In the genomic region with DNA sequence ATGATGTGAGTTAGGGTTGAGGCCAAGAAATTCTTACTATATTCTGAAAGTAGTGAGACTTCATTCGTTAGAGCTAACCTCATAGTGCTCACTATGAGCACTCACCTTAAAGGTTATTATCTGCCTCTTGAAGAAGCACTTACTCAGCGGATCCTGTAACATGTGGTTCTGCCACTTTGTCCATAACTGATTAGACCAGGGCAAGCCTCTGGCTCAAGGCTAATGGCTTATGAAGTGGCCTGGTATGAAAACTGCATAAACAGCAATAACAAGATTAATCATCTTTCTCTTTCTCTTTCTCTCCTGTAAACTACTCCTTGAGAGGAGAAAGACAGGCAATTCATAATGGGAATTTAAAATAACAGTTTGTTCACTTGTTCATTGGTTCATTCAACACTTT, we compare ENCODE assay signal across 18 cellular contexts.
A peak's percentile ranks its signal among the peaks of the same experiment; 100 is the strongest.
DNase-seq lines count a peak whose midpoint lies in the region; ATAC-seq and TF ChIP-seq lines count a peak whose summit lies in the region.
"Had no signal": no experiment of that assay in that cellular context is flagged by ENCODE, and none has a peak within 500 bp of the region (broad histone marks: within the 10 kb centered on the region; RNA-seq: fewer than 3 reads in every experiment).

No MANE protein-coding gene starts in this region.

- H3K4me3 ChIP-seq in adrenal gland = no peak overlapping the region
- no peak overlapping the region for H3K4me3 ChIP-seq in parathyroid adenoma (ENCODE audit: low read depth, low read length)
- H3K4me3 ChIP-seq: ascending aorta, spleen, vagina had no signal

- TF ChIP-seq CTCF in HFFc6 (IDR thresholded peaks at IDR 0.05) = no peak
- no peak for TF ChIP-seq CTCF in adrenal gland (IDR thresholded peaks at IDR 0.05)
- no peak for TF ChIP-seq CTCF in parathyroid adenoma (IDR thresholded peaks at IDR 0.05)

- no peak overlapping the region for H2AFZ ChIP-seq in parathyroid adenoma

- H3K27me3 ChIP-seq in adrenal gland = no peaks in the 10 kb centered on the region
- H3K27me3 ChIP-seq in parathyroid adenoma (ENCODE audit: control insufficient read depth, insufficient read depth, low read length) = no peaks in the 10 kb centered on the region
- H3K27me3 ChIP-seq: ascending aorta, spleen, vagina had no signal

- intact Hi-C loops in adrenal gland (cut with DNase I) = no loop called here

- WGBS in adrenal gland, 4 donors = 48 to 74% (median 48%) methylated on average over 2 of the region's 2 CpGs

- H3K79me2 ChIP-seq in parathyroid adenoma = peaks cover 21% of the 10 kb centered on the region

- H3K36me3 ChIP-seq in adrenal gland (replicated peaks in 1 of 2) = no peaks in the 10 kb centered on the region
- no peaks in the 10 kb centered on the region for H3K36me3 ChIP-seq in parathyroid adenoma (ENCODE audit: control insufficient read depth, insufficient read depth, low read length)
- H3K36me3 ChIP-seq: ascending aorta, spleen, vagina had no signal

- ATAC-seq in activated CD4-positive, CD25-positive, alpha-beta regulatory T cell treated with anti-CD3 and anti-CD28 coated beads, Interleukin-2, amount 50 U/mL, for 24 hours = peak; percentile 37 to 67
- ATAC-seq in HG02884 (IDR thresholded peaks at IDR 0.05; ENCODE audit: unreplicated experiment) = no peak
- ATAC-seq: naive thymus-derived CD4-positive, alpha-beta T cell; Right ventricle myocardium inferior; stimulated activated memory B cell treated with anti-CD40 and anti-IgM and Interleukin-4, amounts not matched to agents 10 μg/mL and 1 μg/mL and 100 μg/mL, for 72 hours had no signal

- H3K4me2 ChIP-seq in parathyroid adenoma (ENCODE audit: low read length) = peak overlapping the region; percentile 8

- H3K4me3 Mint-ChIP-seq in HFFc6 = no peak overlapping the region; the same call in 1 of the 2 replicates
- H3K4me3 Mint-ChIP-seq: CD8-positive, alpha-beta memory T cell; stimulated activated memory B cell treated with anti-CD40 and anti-IgM and Interleukin-4, amounts not matched to agents 10 μg/mL and 1 μg/mL and 100 μg/mL, for 72 hours had no signal

- peak overlapping the region; percentile 58 for H3K27ac Mint-ChIP-seq in HFFc6
- H3K27ac Mint-ChIP-seq: progenitor cell of endocrine pancreas; stimulated activated memory B cell treated with anti-CD40 and anti-IgM and Interleukin-4, amounts not matched to agents 10 μg/mL and 1 μg/mL and 100 μg/mL, for 72 hours had no signal

- no peak for DNase-seq in activated CD4-positive, CD25-positive, alpha-beta regulatory T cell treated with anti-CD3 and anti-CD28 coated beads, Interleukin-2, amount 50 U/mL, for 72 hours
- no peak for DNase-seq in HFFc6
- DNase-seq in adrenal gland = peak; percentile 19 to 76 (median 62)
- DNase-seq in GM03348 (ENCODE audit: low spot score) = no peak
- DNase-seq in mucosa of gallbladder (ENCODE audit: low spot score) = no peak
- DNase-seq: CD8-positive, alpha-beta memory T cell; EL; foreskin melanocyte; naive thymus-derived CD4-positive, alpha-beta T cell; spleen had no signal

- no peak for TF ChIP-seq POLR2A in adrenal gland (IDR thresholded peaks at IDR 0.05)

- no peaks in the 10 kb centered on the region for H3K9me3 Mint-ChIP-seq in HFFc6
- H3K9me3 Mint-ChIP-seq: CD8-positive, alpha-beta memory T cell; naive thymus-derived CD4-positive, alpha-beta T cell; stimulated activated memory B cell treated with anti-CD40 and anti-IgM and Interleukin-4, amounts not matched to agents 10 μg/mL and 1 μg/mL and 100 μg/mL, for 72 hours had no signal

- H3K27ac ChIP-seq in adrenal gland (peak overlapping the region in 3 of 5 donors; percentile 6 to 24 (median 7)), parathyroid adenoma (peak overlapping the region; percentile 18)
- H3K27ac ChIP-seq: ascending aorta, vagina had no signal

- H3K9me3 ChIP-seq in adrenal gland (replicated peaks in 1 of 3) = no peaks in the 10 kb centered on the region
- H3K9me3 ChIP-seq in parathyroid adenoma (ENCODE audit: control insufficient read depth, low read length) = no peaks in the 10 kb centered on the region
- H3K9me3 ChIP-seq: ascending aorta, spleen, vagina had no signal

- H3K27me3 Mint-ChIP-seq in HFFc6 (ENCODE audit: insufficient read depth) = no peaks in the 10 kb centered on the region
- H3K27me3 Mint-ChIP-seq: CD8-positive, alpha-beta memory T cell; progenitor cell of endocrine pancreas; stimulated activated memory B cell treated with anti-CD40 and anti-IgM and Interleukin-4, amounts not matched to agents 10 μg/mL and 1 μg/mL and 100 μg/mL, for 72 hours had no signal

- H3K4me1 ChIP-seq in adrenal gland (replicated peaks in 1 of 2) = peaks cover 8 to 43% of the 10 kb centered on the region in 2 donors
- peaks cover 32% of the 10 kb centered on the region for H3K4me1 ChIP-seq in parathyroid adenoma

- H3K4me1 Mint-ChIP-seq in HFFc6 (ENCODE audit: low read depth) = peaks cover 89% of the 10 kb centered on the region

- H3K36me3 Mint-ChIP-seq in HFFc6 (ENCODE audit: low read depth) = peaks cover 19% of the 10 kb centered on the region
- H3K36me3 Mint-ChIP-seq: CD8-positive, alpha-beta memory T cell; naive thymus-derived CD4-positive, alpha-beta T cell; stimulated activated memory B cell treated with anti-CD40 and anti-IgM and Interleukin-4, amounts not matched to agents 10 μg/mL and 1 μg/mL and 100 μg/mL, for 72 hours had no signal

- H3K9ac ChIP-seq in parathyroid adenoma = no peak overlapping the region

Comparison
In these comparisons a context has a peak if more than half of its experiments do, and no peak if none do; other contexts are left out.
1. DNase-seq: peak in adrenal gland (7 of 7); none in activated CD4-positive, CD25-positive, alpha-beta regulatory T cell treated with anti-CD3 and anti-CD28 coated beads, Interleukin-2, amount 50 U/mL, for 72 hours (single experiment), HFFc6 (single experiment), GM03348 (single experiment) and mucosa of gallbladder (single experiment).